ENCODE assay signal across 19 cellular contexts in genomic region chr5:173018352-173018751, GRCh38. TPM values are rescaled to one million over a fixed set of nuclear protein-coding genes. Genes with fewer than 3 reads are reported as not detected.
DNase-seq lines count a peak whose midpoint lies in the region; ATAC-seq and TF ChIP-seq lines count a peak whose summit lies in the region.
"Had no signal": no experiment of that assay in that cellular context is flagged by ENCODE, and none has a peak within 500 bp of the region (broad histone marks: within the 10 kb centered on the region; RNA-seq: fewer than 3 reads in every experiment).

No MANE protein-coding gene starts in this region.

- no peak for TF ChIP-seq CTCF in CD8-positive, alpha-beta T cell (IDR thresholded peaks at IDR 0.05)
- no peak for TF ChIP-seq CTCF in spleen (IDR thresholded peaks at IDR 0.05 in 8 of 11, conservative IDR thresholded peaks at IDR 0.05 in 3 of 11)

- H3K9me3 ChIP-seq in CD8-positive, alpha-beta T cell (ENCODE audit: low read length): no peaks in the 10 kb centered on the region
- H3K9me3 ChIP-seq in spleen: no peaks in the 10 kb centered on the region
- H3K9me3 ChIP-seq: A549; BLaER1 treated with 17β-estradiol and CSF1 and Interleukin-3, amounts not matched to agents 10 nM and 100 nM had no signal

- 56 to 86% (median 78%) methylated on average over 4 of the region's 4 CpGs for WGBS in spleen, 5 donors

- no peaks in the 10 kb centered on the region for H3K27me3 Mint-ChIP-seq in activated CD8-positive, alpha-beta memory T cell treated with anti-CD3 and anti-CD28 coated beads, Interleukin-2, amount 10 ng/mL, durations not matched to agents 7 days and 5 days
- no peaks in the 10 kb centered on the region for H3K27me3 Mint-ChIP-seq in CD8-positive, alpha-beta T cell (ENCODE audit: low read depth)
- peaks cover 0 to 2% (median 0%) of the 10 kb centered on the region in 3 donors for H3K27me3 Mint-ChIP-seq in immature natural killer cell (ENCODE audit: low read depth in 3 of 3)
- H3K27me3 Mint-ChIP-seq: naive B cell had no signal

- no peak overlapping the region for H3K27ac Mint-ChIP-seq in activated CD8-positive, alpha-beta memory T cell treated with anti-CD3 and anti-CD28 coated beads, Interleukin-2, amount 10 ng/mL, durations not matched to agents 7 days and 5 days
- H3K27ac Mint-ChIP-seq in CD8-positive, alpha-beta T cell: peak overlapping the region; percentile 50
- peak overlapping the region in 4 of 6 donors; percentile 7 to 52 (median 24) for H3K27ac Mint-ChIP-seq in immature natural killer cell
- H3K27ac Mint-ChIP-seq: activated T-helper 2 cell treated with anti-CD3 and anti-CD28 coated beads, Interferon-gamma antibody, Interleukin-2, Interleukin-4, amounts not matched to agents 10 μg/mL and 5 μg/mL and 100 μg/mL, durations not matched to agents 14 hours and 24 hours and 36 hours had no signal

- no peaks in the 10 kb centered on the region for H3K9me3 Mint-ChIP-seq in activated CD8-positive, alpha-beta memory T cell treated with anti-CD3 and anti-CD28 coated beads, Interleukin-2, amount 10 ng/mL, durations not matched to agents 7 days and 5 days (ENCODE audit: low read depth)
- H3K9me3 Mint-ChIP-seq in CD8-positive, alpha-beta T cell: no peaks in the 10 kb centered on the region
- no peaks in the 10 kb centered on the region for H3K9me3 Mint-ChIP-seq in immature natural killer cell
- H3K9me3 Mint-ChIP-seq: activated T-helper 2 cell treated with anti-CD3 and anti-CD28 coated beads, Interferon-gamma antibody, Interleukin-2, Interleukin-4, amounts not matched to agents 10 μg/mL and 5 μg/mL and 100 μg/mL, durations not matched to agents 14 hours and 24 hours and 36 hours; naive B cell had no signal

- CTCF ChIA-PET in activated CD8-positive, alpha-beta memory T cell treated with anti-CD3 and anti-CD28 coated beads, Interleukin-2, amount 10 ng/mL, durations not matched to agents 7 days and 5 days (lab: Charles Lee): interaction anchor here (0.8 kb wide), 1 partner anchor 35 kb away, joined by 5 read pairs; the partner anchor contains the start of gene ATP6V0E1
- CTCF ChIA-PET in CD8-positive, alpha-beta T cell (lab: Charles Lee): no interaction called here

- H3K36me3 Mint-ChIP-seq in activated CD8-positive, alpha-beta memory T cell treated with anti-CD3 and anti-CD28 coated beads, Interleukin-2, amount 10 ng/mL, durations not matched to agents 7 days and 5 days: peaks cover 38% of the 10 kb centered on the region
- peaks cover 51% of the 10 kb centered on the region for H3K36me3 Mint-ChIP-seq in CD8-positive, alpha-beta T cell
- H3K36me3 Mint-ChIP-seq in immature natural killer cell: peaks cover 0 to 6% (median 0%) of the 10 kb centered on the region in 3 donors

- DNase-seq in activated CD8-positive, alpha-beta memory T cell treated with anti-CD3 and anti-CD28 coated beads for 24 hours: peak; percentile 19
- no peak for DNase-seq in activated CD8-positive, alpha-beta memory T cell treated with anti-CD3 and anti-CD28 coated beads, Interleukin-2, amount 10 ng/mL, durations not matched to agents 7 days and 5 days
- DNase-seq in CD8-positive, alpha-beta T cell: peak in 1 of 7 experiments; percentile 21
- DNase-seq in immature natural killer cell (no peak), spleen (no peak), Right ventricle myocardium inferior (ENCODE audit: missing footprints) (no peak)
- DNase-seq: amygdala, DMS53, glutamatergic neuron, naive B cell, NCI-H1694, NCI-H774, SHP77 had no signal

- H3K36me3 ChIP-seq in CD8-positive, alpha-beta T cell (ENCODE audit: insufficient read depth, low read length): peaks cover 12% of the 10 kb centered on the region
- peaks cover 0 to 46% (median 25%) of the 10 kb centered on the region in 6 donors for H3K36me3 ChIP-seq in spleen

- POLR2A ChIA-PET in CD8-positive, alpha-beta T cell (lab: Charles Lee): no interaction called here

- no peaks in the 10 kb centered on the region for H3K27me3 ChIP-seq in CD8-positive, alpha-beta T cell (ENCODE audit: insufficient read depth, low read length)
- no peaks in the 10 kb centered on the region for H3K27me3 ChIP-seq in spleen (replicated peaks in 1 of 7)
- H3K27me3 ChIP-seq: BLaER1 treated with 17β-estradiol and CSF1 and Interleukin-3, amounts not matched to agents 10 nM and 100 nM had no signal

- intact Hi-C loops in CD8-positive, alpha-beta T cell (cut with DNase I, micrococcal nuclease): no loop called here
- intact Hi-C loops in spleen (cut with DNase I; ENCODE audit: low total_unique reads): no loop called here
- intact Hi-C loops in Right ventricle myocardium inferior (cut with DNase I): no loop called here

- peaks cover 24% of the 10 kb centered on the region for H3K4me1 Mint-ChIP-seq in activated CD8-positive, alpha-beta memory T cell treated with anti-CD3 and anti-CD28 coated beads, Interleukin-2, amount 10 ng/mL, durations not matched to agents 7 days and 5 days
- peaks cover 39% of the 10 kb centered on the region for H3K4me1 Mint-ChIP-seq in CD8-positive, alpha-beta T cell (ENCODE audit: low read depth)
- peaks cover 41 to 67% of the 10 kb centered on the region in 2 donors for H3K4me1 Mint-ChIP-seq in immature natural killer cell

- no peak overlapping the region for H3K27ac ChIP-seq in CD8-positive, alpha-beta T cell (ENCODE audit: low read depth, low read length)
- H3K27ac ChIP-seq in spleen: peak overlapping the region in 7 of 8 donors; percentile 16 to 90 (median 77)
- H3K27ac ChIP-seq: A549 had no signal

- H3K4me3 ChIP-seq in CD8-positive, alpha-beta T cell (ENCODE audit: low read depth, low read length): no peak overlapping the region
- H3K4me3 ChIP-seq in spleen: no peak overlapping the region
- H3K4me3 ChIP-seq: A549; BLaER1 treated with 17β-estradiol and CSF1 and Interleukin-3, amounts not matched to agents 10 nM and 100 nM had no signal

- TF ChIP-seq POLR2A in spleen (IDR thresholded peaks at IDR 0.05): no peak

- H3K4me1 ChIP-seq in CD8-positive, alpha-beta T cell (ENCODE audit: insufficient read depth, low read length): peaks cover 5% of the 10 kb centered on the region
- H3K4me1 ChIP-seq in spleen: peaks cover 7 to 88% (median 46%) of the 10 kb centered on the region in 6 donors

- no peak overlapping the region for H3K4me3 Mint-ChIP-seq in activated CD8-positive, alpha-beta memory T cell treated with anti-CD3 and anti-CD28 coated beads, Interleukin-2, amount 10 ng/mL, durations not matched to agents 7 days and 5 days
- no peak overlapping the region for H3K4me3 Mint-ChIP-seq in CD8-positive, alpha-beta T cell
- peak overlapping the region in 1 of 5 donors; percentile 19 for H3K4me3 Mint-ChIP-seq in immature natural killer cell
- H3K4me3 Mint-ChIP-seq: naive B cell had no signal

- no peak for ATAC-seq in activated CD8-positive, alpha-beta memory T cell treated with anti-CD3 and anti-CD28 coated beads, Interleukin-2, amount 10 ng/mL, durations not matched to agents 7 days and 5 days
- no peak for ATAC-seq in CD8-positive, alpha-beta T cell
- ATAC-seq in Right ventricle myocardium inferior (no peak), GM21723 (IDR thresholded peaks at IDR 0.05; ENCODE audit: unreplicated experiment) (no peak), HG02571 (IDR thresholded peaks at IDR 0.05; ENCODE audit: unreplicated experiment) (no peak)
- ATAC-seq: A549, esophagus mucosa had no signal

RNA-seq across cellular contexts. Expression of gene ATP6V0E1, which starts 34.8 kb away (rescaled TPM):
- 100 to 1,000 TPM; 110 to 144 TPM for total RNA-seq in activated CD8-positive, alpha-beta memory T cell treated with anti-CD3 and anti-CD28 coated beads, Interleukin-2, amount 10 ng/mL, durations not matched to agents 7 days and 5 days
- total RNA-seq in CD8-positive, alpha-beta T cell: 10 to 100 TPM; 34.4 to 38.8 TPM
- 100 to 1,000 TPM; 474 to 487 (median 485) TPM for polyA plus RNA-seq in immature natural killer cell
- total RNA-seq in spleen: 100 to 1,000 TPM; 185 to 221 (median 208) TPM
- polyA plus RNA-seq in spleen: 100 to 1,000 TPM; 213 to 314 (median 298) TPM
- total RNA-seq in Right ventricle myocardium inferior: 167 TPM

RNA-seq across cellular contexts. Expression of gene CREBRF, which starts 37.8 kb away (rescaled TPM):
- 10 to 100 TPM; 11.2 to 14.7 TPM for total RNA-seq in activated CD8-positive, alpha-beta memory T cell treated with anti-CD3 and anti-CD28 coated beads, Interleukin-2, amount 10 ng/mL, durations not matched to agents 7 days and 5 days
- 10 to 100 TPM; 91.1 to 92.9 TPM for total RNA-seq in CD8-positive, alpha-beta T cell
- polyA plus RNA-seq in immature natural killer cell (10 to 100 TPM; 40.6 to 71.2 (median 48.5) TPM), spleen (1 to 10 TPM; 7.2 to 8.2 (median 7.3) TPM)
- total RNA-seq in spleen (10 to 100 TPM; 44.7 to 85.9 (median 58.7) TPM), Right ventricle myocardium inferior (23.9 TPM)

RNA-seq across cellular contexts. Expression of gene RPL26L1, which starts 59.1 kb away (rescaled TPM):
- 10 to 100 TPM; 44.4 to 52.0 TPM for total RNA-seq in activated CD8-positive, alpha-beta memory T cell treated with anti-CD3 and anti-CD28 coated beads, Interleukin-2, amount 10 ng/mL, durations not matched to agents 7 days and 5 days
- total RNA-seq in CD8-positive, alpha-beta T cell: 10 to 100 TPM; 12.0 to 12.7 TPM
- polyA plus RNA-seq in immature natural killer cell: 10 to 100 TPM; 32.6 to 35.5 (median 33.2) TPM
- total RNA-seq in spleen: 10 to 100 TPM; 10.6 to 36.8 (median 16.9) TPM
- 10 to 100 TPM; 31.0 to 56.4 (median 46.4) TPM for polyA plus RNA-seq in spleen
- total RNA-seq in Right ventricle myocardium inferior: 23.9 TPM
